8 cellular contexts compared by ENCODE assay signal in genomic region chr16:31700530-31701388, GRCh38.
DNase-seq lines count a peak whose midpoint lies in the region; ATAC-seq and TF ChIP-seq lines count a peak whose summit lies in the region.

No MANE protein-coding gene starts in this region.

- TF ChIP-seq CTCF in left lung (IDR thresholded peaks at IDR 0.05) = no peak

- H3K4me3 ChIP-seq in HUES48 (ENCODE audit: low read depth, low read length) = peak overlapping the region; percentile 79
- H3K4me3 ChIP-seq in left lung = peak overlapping the region; percentile 70 to 77

- 0 out of 2 replicates have a peak, but pooled peaks cover 4% of the 10 kb centered on the region for H3K4me1 ChIP-seq in HUES48 (ENCODE audit: control insufficient read depth, insufficient read depth, low read length)
- H3K4me1 ChIP-seq in left lung = peaks cover 0 to 15% of the 10 kb centered on the region in 2 donors

- ATAC-seq in GM21390 (IDR thresholded peaks at IDR 0.05; ENCODE audit: unreplicated experiment) (peak; percentile 91), left lung (peak; percentile 97)

- intact Hi-C loops in left lung (cut with DNase I) = no loop called here

- H3K9ac ChIP-seq in HUES48 (ENCODE audit: low read depth, low read length) = peak overlapping the region; percentile 69

- H3K27me3 ChIP-seq in HUES48 (ENCODE audit: control insufficient read depth, insufficient read depth, low read length) (no peaks in the 10 kb centered on the region), left lung (peaks cover 0 to 24% of the 10 kb centered on the region in 2 donors)

- peak; percentile 66 for DNase-seq in ELR (ENCODE audit: low read depth)
- DNase-seq in activated CD4-positive, CD25-positive, alpha-beta regulatory T cell treated with anti-CD3 and anti-CD28 coated beads, Interleukin-2, amount 50 U/mL, for 16 hours (ENCODE audit: low read depth, low spot score) = peak; percentile 76
- peak in 44 of 61 donors; percentile 14 to 94 (median 69) for DNase-seq in caudate nucleus (lab: John Stamatoyannopoulos, UW)
- DNase-seq in left lung = peak; percentile 81 to 83
- DNase-seq in stimulated activated CD4-positive, alpha-beta T cell treated with anti-CD3 and anti-CD28 coated beads, Interleukin-4, amount 100 ng/mL, for 1 hour = peak; percentile 90
- no peak for DNase-seq in RKO (ENCODE audit: low spot score)

- peaks cover 30% of the 10 kb centered on the region for H3K36me3 ChIP-seq in HUES48 (ENCODE audit: control insufficient read depth, insufficient read depth, low read length)
- peaks cover 0 to 27% of the 10 kb centered on the region in 2 donors for H3K36me3 ChIP-seq in left lung

- H3K27ac ChIP-seq in HUES48 (ENCODE audit: low read depth, low read length) (peak overlapping the region; percentile 63), caudate nucleus (ENCODE audit: low read depth, low read length) (no peak overlapping the region), left lung (peak overlapping the region; percentile 63 to 69)

- H3K9me3 ChIP-seq in HUES48 (ENCODE audit: control insufficient read depth, insufficient read depth, low read length) (no peaks in the 10 kb centered on the region), left lung (no peaks in the 10 kb centered on the region)
